1 cellular context compared by ENCODE assay signal in genomic region chr20:33273117-33273851, GRCh38.
A peak's percentile ranks its signal among the peaks of the same experiment; 100 is the strongest.
TF ChIP-seq lines count a peak whose summit lies in the region.

No MANE protein-coding gene starts in this region.

TF ChIP-seq in K562, 482 proteins besides CTCF, POLR2A, EP300 and RAD21:
- TF ChIP-seq ZNF717 (CRISPR knock-in tag; IDR thresholded peaks at IDR 0.05) = no peak
- 0 out of 2 replicates have a peak, but pooled peaks have one; percentile 28 for TF ChIP-seq EZH2 (IDR thresholded peaks at IDR 0.05; ENCODE audit: borderline replicate concordance, low read depth, low read length)
- TF ChIP-seq ARHGAP35 (IDR thresholded peaks at IDR 0.05; ENCODE audit: partially characterized antibody) = no peak
- no peak for TF ChIP-seq CBX5 (IDR thresholded peaks at IDR 0.05; ENCODE audit: borderline replicate concordance, low read depth)
- no peak for TF ChIP-seq ZNF316 (IDR thresholded peaks at IDR 0.05)
